6 cellular contexts compared by ENCODE assay signal in genomic region chr18:14014456-14014855, GRCh38.
"Had no signal": no experiment of that assay in that cellular context is flagged by ENCODE, and none has a peak within 500 bp of the region (broad histone marks: within the 10 kb centered on the region; RNA-seq: fewer than 3 reads in every experiment).

No MANE protein-coding gene starts in this region.

- FAIRE-seq: GM12878, GM12892, GM18507, GM19239 had no signal

- ATAC-seq: GM12878 had no signal

- H3K4me3 ChIP-seq: GM12878 had no signal

- DNase-seq: GDM1, GF-D8 had no signal
